In the genomic region with DNA sequence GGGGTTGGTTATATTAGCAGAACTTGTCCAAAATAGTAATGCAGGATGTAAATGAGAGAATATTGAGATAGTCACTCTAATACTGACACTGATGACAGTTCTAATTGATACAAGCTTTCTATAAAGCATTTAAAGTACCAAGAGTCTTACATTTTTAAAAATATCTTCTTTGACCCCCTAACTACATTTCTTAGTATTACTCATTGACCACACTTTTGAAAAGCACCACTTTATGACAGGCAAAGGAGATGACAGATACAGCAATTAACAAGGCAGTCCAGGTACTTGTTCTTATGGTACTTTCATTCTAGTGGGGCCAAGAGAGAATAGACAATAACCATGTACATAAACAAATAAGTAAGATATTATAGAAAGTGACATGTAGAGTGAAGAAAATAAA, we compare ENCODE assay signal across 1 cellular context.
A peak's percentile ranks its signal among the peaks of the same experiment; 100 is the strongest.
TF ChIP-seq lines count a peak whose summit lies in the region.

No MANE protein-coding gene starts in this region.

TF ChIP-seq in SK-N-SH, 30 proteins besides CTCF, POLR2A, EP300 and RAD21 (continued from another document):
- no peak for TF ChIP-seq NRF1 (IDR thresholded peaks at IDR 0.05; ENCODE audit: low read depth, low read length)
- peak; percentile 72; the same call in 1 of the 2 replicates for TF ChIP-seq TCF12 (IDR thresholded peaks at IDR 0.05)
- TF ChIP-seq TEAD4 (IDR thresholded peaks at IDR 0.05; ENCODE audit: borderline replicate concordance, insufficient read depth), result 0 out of 2 replicates have a peak, but pooled peaks have one; percentile 23
- TF ChIP-seq, protein P1, sequence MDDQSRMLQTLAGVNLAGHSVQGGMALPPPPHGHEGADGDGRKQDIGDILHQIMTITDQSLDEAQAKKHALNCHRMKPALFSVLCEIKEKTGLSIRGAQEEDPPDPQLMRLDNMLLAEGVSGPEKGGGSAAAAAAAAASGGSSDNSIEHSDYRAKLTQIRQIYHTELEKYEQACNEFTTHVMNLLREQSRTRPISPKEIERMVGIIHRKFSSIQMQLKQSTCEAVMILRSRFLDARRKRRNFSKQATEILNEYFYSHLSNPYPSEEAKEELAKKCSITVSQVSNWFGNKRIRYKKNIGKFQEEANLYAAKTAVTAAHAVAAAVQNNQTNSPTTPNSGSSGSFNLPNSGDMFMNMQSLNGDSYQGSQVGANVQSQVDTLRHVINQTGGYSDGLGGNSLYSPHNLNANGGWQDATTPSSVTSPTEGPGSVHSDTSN (IDR thresholded peaks at IDR 0.05), result peak; percentile 70
- peak; percentile 43; the same call in 1 of the 2 replicates for TF ChIP-seq FOSL2 (IDR thresholded peaks at IDR 0.05; ENCODE audit: borderline replicate concordance, low read depth)
- TF ChIP-seq, protein P2, sequence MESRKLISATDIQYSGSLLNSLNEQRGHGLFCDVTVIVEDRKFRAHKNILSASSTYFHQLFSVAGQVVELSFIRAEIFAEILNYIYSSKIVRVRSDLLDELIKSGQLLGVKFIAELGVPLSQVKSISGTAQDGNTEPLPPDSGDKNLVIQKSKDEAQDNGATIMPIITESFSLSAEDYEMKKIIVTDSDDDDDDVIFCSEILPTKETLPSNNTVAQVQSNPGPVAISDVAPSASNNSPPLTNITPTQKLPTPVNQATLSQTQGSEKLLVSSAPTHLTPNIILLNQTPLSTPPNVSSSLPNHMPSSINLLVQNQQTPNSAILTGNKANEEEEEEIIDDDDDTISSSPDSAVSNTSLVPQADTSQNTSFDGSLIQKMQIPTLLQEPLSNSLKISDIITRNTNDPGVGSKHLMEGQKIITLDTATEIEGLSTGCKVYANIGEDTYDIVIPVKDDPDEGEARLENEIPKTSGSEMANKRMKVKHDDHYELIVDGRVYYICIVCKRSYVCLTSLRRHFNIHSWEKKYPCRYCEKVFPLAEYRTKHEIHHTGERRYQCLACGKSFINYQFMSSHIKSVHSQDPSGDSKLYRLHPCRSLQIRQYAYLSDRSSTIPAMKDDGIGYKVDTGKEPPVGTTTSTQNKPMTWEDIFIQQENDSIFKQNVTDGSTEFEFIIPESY (IDR thresholded peaks at IDR 0.05; ENCODE audit: borderline replicate concordance, low read depth), result no peak
- no peak for TF ChIP-seq ELF1 (IDR thresholded peaks at IDR 0.05)
- peak; percentile 51; the same call in 1 of the 2 replicates for TF ChIP-seq JUND (IDR thresholded peaks at IDR 0.05)
TF ChIP-seq in SK-N-SH: peak in this region for 6.
